ENCODE assay signal across 1 cellular context in genomic region chr10:68406815-68407585, GRCh38.
A peak's percentile ranks its signal among the peaks of the same experiment; 100 is the strongest.
TF ChIP-seq lines count a peak whose summit lies in the region.

RUFY2 (minus strand) TSS chr10:68407277; CDS start chr10:68407189, 88 bp downstream.

TF ChIP-seq in K562, 482 proteins besides CTCF, POLR2A, EP300 and RAD21 (continued from another document):
- peak in 1 of 3 experiments; percentile 48; a peak in 1 of 6 replicates for TF ChIP-seq ZBTB11 (CRISPR knock-in tag; IDR thresholded peaks at IDR 0.05)
- peak; percentile 71 for TF ChIP-seq MYC (IDR thresholded peaks at IDR 0.05; ENCODE audit: low read depth, low read length)
- no peak for TF ChIP-seq MYC (CRISPR knock-in tag; IDR thresholded peaks at IDR 0.05; ENCODE audit: borderline replicate concordance, low read depth)
- TF ChIP-seq MEIS2 (IDR thresholded peaks at IDR 0.05; ENCODE audit: partially characterized antibody): no peak
- TF ChIP-seq HMBOX1 (IDR thresholded peaks at IDR 0.05): no peak
- TF ChIP-seq POLR2G (IDR thresholded peaks at IDR 0.05; ENCODE audit: low read depth, low read length): peak; percentile 97
- peak; percentile 62; the same call in 1 of the 2 replicates for TF ChIP-seq RBM14 (IDR thresholded peaks at IDR 0.05; ENCODE audit: borderline replicate concordance, insufficient read depth, low read depth, low read length)
- TF ChIP-seq PHF21A (IDR thresholded peaks at IDR 0.05; ENCODE audit: borderline replicate concordance, low read depth): no peak
TF ChIP-seq in K562: peak in this region for 126.
